1 cellular context compared by ENCODE assay signal in the genomic region with DNA sequence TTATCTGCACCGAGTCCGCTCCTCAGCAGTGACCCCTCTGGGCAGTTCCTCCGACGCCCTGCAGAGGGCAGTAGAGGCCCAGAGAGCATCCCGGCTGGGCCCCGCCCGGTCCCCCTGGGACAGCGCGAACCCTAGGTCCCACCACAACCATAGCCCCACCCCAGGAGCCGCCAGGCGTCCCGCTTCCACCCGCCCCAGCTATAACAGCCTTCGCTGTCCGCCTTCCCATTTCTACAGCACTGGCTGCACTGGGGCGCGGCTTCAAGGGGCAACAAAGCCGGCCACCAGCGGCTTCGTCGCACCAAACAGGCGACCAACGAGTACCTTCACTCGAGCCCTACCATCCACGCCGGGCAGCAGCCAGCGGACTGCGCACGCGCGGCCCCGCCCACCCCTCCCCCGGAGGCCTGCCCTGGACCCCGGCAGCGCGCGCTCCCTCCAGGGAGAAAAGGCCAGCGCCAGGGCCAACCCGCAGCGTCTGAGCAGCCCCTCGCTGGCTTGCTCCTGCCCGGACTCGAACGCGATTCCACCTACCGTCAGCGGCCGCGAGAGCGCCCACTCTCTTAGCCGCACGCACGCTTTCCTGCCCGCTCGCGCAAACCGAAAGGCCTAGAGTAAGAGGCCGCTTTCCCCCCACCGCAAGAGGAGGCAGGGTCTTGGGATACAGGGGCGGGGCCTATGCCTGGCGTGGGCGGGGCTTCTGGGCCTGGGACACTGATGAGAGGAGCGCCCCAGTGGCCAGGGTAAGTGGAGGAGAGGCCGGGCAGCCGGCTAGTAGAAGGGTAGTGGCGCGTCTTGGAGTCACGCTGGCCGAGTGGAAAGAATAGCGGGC.
TF ChIP-seq lines count a peak whose summit lies in the region.

A gene with protein sequence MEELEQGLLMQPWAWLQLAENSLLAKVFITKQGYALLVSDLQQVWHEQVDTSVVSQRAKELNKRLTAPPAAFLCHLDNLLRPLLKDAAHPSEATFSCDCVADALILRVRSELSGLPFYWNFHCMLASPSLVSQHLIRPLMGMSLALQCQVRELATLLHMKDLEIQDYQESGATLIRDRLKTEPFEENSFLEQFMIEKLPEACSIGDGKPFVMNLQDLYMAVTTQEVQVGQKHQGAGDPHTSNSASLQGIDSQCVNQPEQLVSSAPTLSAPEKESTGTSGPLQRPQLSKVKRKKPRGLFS (minus strand): TSS at position 630 of the 832 bp plus-strand sequence. CDS start 2,453 bp downstream, outside the sequence.

TF ChIP-seq in H1, 55 proteins besides CTCF, POLR2A, EP300 and RAD21 (continued from another document):
- TF ChIP-seq CTBP2 (IDR thresholded peaks at IDR 0.05; ENCODE audit: borderline replicate concordance, insufficient read depth, insufficient read length, low read length), result no peak
- TF ChIP-seq, protein P1, sequence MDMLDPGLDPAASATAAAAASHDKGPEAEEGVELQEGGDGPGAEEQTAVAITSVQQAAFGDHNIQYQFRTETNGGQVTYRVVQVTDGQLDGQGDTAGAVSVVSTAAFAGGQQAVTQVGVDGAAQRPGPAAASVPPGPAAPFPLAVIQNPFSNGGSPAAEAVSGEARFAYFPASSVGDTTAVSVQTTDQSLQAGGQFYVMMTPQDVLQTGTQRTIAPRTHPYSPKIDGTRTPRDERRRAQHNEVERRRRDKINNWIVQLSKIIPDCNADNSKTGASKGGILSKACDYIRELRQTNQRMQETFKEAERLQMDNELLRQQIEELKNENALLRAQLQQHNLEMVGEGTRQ (IDR thresholded peaks at IDR 0.05; ENCODE audit: low read length), result no peak
- TF ChIP-seq HDAC2 (IDR thresholded peaks at IDR 0.05; ENCODE audit: borderline replicate concordance in 1 of 2, low read depth in 2 of 2, low read length in 2 of 2), result no peak
- no peak for TF ChIP-seq ZNF274 (IDR thresholded peaks at IDR 0.05; ENCODE audit: borderline replicate concordance, extremely low read depth, low read length)
- TF ChIP-seq SRF (IDR thresholded peaks at IDR 0.05; ENCODE audit: low read depth, low read length), result no peak
- TF ChIP-seq JUND (IDR thresholded peaks at IDR 0.05; ENCODE audit: low read length), result 0 out of 2 replicates have a peak, but pooled peaks have one; percentile 45
- no peak for TF ChIP-seq RFX5 (IDR thresholded peaks at IDR 0.05; ENCODE audit: borderline replicate concordance, low read depth, low read length)
- no peak for TF ChIP-seq GABPA (IDR thresholded peaks at IDR 0.05; ENCODE audit: borderline replicate concordance, insufficient read depth, low read length)
- no peak for TF ChIP-seq POU5F1 (IDR thresholded peaks at IDR 0.05; ENCODE audit: low read depth, low read length)
- no peak for TF ChIP-seq CBX5 (IDR thresholded peaks at IDR 0.05; ENCODE audit: low read depth, low read length)
- TF ChIP-seq KDM4A (IDR thresholded peaks at IDR 0.05; ENCODE audit: low read depth, low read length, severe bottlenecking), result peak; percentile 94
- TF ChIP-seq CEBPB (IDR thresholded peaks at IDR 0.05; ENCODE audit: low read depth, low read length), result no peak
- TF ChIP-seq SUZ12 (IDR thresholded peaks at IDR 0.05; ENCODE audit: low read length), result no peak
- no peak for TF ChIP-seq SP2 (IDR thresholded peaks at IDR 0.05; ENCODE audit: low read length)
- TF ChIP-seq KDM5A (IDR thresholded peaks at IDR 0.05; ENCODE audit: low read length), result no peak
- no peak for TF ChIP-seq TCF12 (IDR thresholded peaks at IDR 0.05; ENCODE audit: low read depth, low read length)
- TF ChIP-seq ASH2L (IDR thresholded peaks at IDR 0.05; ENCODE audit: low read length), result no peak
- peak; percentile 93 for TF ChIP-seq PHF8 (conservative IDR thresholded peaks at IDR 0.05; ENCODE audit: low read depth, low read length)
- TF ChIP-seq RBBP5 (IDR thresholded peaks at IDR 0.05; ENCODE audit: borderline replicate concordance, low read depth, low read length), result no peak; the same call in 1 of the 2 replicates
- TF ChIP-seq, protein P2, sequence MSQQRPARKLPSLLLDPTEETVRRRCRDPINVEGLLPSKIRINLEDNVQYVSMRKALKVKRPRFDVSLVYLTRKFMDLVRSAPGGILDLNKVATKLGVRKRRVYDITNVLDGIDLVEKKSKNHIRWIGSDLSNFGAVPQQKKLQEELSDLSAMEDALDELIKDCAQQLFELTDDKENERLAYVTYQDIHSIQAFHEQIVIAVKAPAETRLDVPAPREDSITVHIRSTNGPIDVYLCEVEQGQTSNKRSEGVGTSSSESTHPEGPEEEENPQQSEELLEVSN (IDR thresholded peaks at IDR 0.05), result no peak
- TF ChIP-seq RXRA (IDR thresholded peaks at IDR 0.05; ENCODE audit: insufficient read depth, low read depth, low read length), result no peak
- 0 out of 2 replicates have a peak, but pooled peaks have one; percentile 45 for TF ChIP-seq CHD2 (IDR thresholded peaks at IDR 0.05; ENCODE audit: low read length)
- peak; percentile 56 for TF ChIP-seq POLR2AphosphoS5 (IDR thresholded peaks at IDR 0.05; ENCODE audit: low read depth, low read length)
- TF ChIP-seq SP4 (IDR thresholded peaks at IDR 0.05; ENCODE audit: low read length), result no peak; the same call in 1 of the 2 replicates
- TF ChIP-seq, protein P3, sequence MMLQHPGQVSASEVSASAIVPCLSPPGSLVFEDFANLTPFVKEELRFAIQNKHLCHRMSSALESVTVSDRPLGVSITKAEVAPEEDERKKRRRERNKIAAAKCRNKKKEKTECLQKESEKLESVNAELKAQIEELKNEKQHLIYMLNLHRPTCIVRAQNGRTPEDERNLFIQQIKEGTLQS (IDR thresholded peaks at IDR 0.05; ENCODE audit: insufficient read depth, low read depth, low read length), result no peak
- no peak for TF ChIP-seq CBX8 (IDR thresholded peaks at IDR 0.05; ENCODE audit: borderline replicate concordance, low read depth, low read length)
- TF ChIP-seq SAP30 (IDR thresholded peaks at IDR 0.05; ENCODE audit: insufficient read depth, insufficient replicate concordance, low read length), result no peak
- no peak for TF ChIP-seq MAFK (IDR thresholded peaks at IDR 0.05; ENCODE audit: low read depth, low read length)
- TF ChIP-seq TAF7 (optimal IDR thresholded peaks at IDR 0.05; ENCODE audit: borderline replicate concordance, low read depth, low read length), result no peak
- TF ChIP-seq TEAD4 (IDR thresholded peaks at IDR 0.05; ENCODE audit: low read depth, low read length), result no peak
- no peak for TF ChIP-seq JUN (IDR thresholded peaks at IDR 0.05; ENCODE audit: low read depth, low read length)
- TF ChIP-seq SP1 (IDR thresholded peaks at IDR 0.05; ENCODE audit: low read depth, low read length), result no peak
- TF ChIP-seq KDM1A (IDR thresholded peaks at IDR 0.05; ENCODE audit: borderline replicate concordance, low read length), result no peak
- no peak for TF ChIP-seq NANOG (IDR thresholded peaks at IDR 0.05; ENCODE audit: insufficient read depth, low read depth, low read length, poor library complexity, severe bottlenecking)
- TF ChIP-seq GTF2F1 (IDR thresholded peaks at IDR 0.05; ENCODE audit: borderline replicate concordance, low read depth, low read length), result no peak
- TF ChIP-seq TBP (IDR thresholded peaks at IDR 0.05; ENCODE audit: low read depth, low read length), result peak; percentile 50; the same call in 1 of the 2 replicates
- peak; percentile 42; the same call in 1 of the 2 replicates for TF ChIP-seq CREB1 (IDR thresholded peaks at IDR 0.05)
- no peak for TF ChIP-seq SIRT6 (IDR thresholded peaks at IDR 0.05; ENCODE audit: low read length)
- TF ChIP-seq, protein P4, sequence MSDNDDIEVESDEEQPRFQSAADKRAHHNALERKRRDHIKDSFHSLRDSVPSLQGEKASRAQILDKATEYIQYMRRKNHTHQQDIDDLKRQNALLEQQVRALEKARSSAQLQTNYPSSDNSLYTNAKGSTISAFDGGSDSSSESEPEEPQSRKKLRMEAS (IDR thresholded peaks at IDR 0.05), result peak; percentile 47
- TF ChIP-seq FOSL1 (IDR thresholded peaks at IDR 0.05; ENCODE audit: insufficient read depth, low read depth, low read length), result no peak
- TF ChIP-seq SIX5 (IDR thresholded peaks at IDR 0.05; ENCODE audit: low read depth, low read length), result no peak
- TF ChIP-seq, protein P5, sequence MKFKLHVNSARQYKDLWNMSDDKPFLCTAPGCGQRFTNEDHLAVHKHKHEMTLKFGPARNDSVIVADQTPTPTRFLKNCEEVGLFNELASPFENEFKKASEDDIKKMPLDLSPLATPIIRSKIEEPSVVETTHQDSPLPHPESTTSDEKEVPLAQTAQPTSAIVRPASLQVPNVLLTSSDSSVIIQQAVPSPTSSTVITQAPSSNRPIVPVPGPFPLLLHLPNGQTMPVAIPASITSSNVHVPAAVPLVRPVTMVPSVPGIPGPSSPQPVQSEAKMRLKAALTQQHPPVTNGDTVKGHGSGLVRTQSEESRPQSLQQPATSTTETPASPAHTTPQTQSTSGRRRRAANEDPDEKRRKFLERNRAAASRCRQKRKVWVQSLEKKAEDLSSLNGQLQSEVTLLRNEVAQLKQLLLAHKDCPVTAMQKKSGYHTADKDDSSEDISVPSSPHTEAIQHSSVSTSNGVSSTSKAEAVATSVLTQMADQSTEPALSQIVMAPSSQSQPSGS (IDR thresholded peaks at IDR 0.05; ENCODE audit: low read length), result no peak
- no peak for TF ChIP-seq RNF2 (IDR thresholded peaks at IDR 0.05; ENCODE audit: borderline replicate concordance, low read depth, low read length, missing control alignments, poor library complexity, severe bottlenecking)
- no peak for TF ChIP-seq CHD1 (IDR thresholded peaks at IDR 0.05; ENCODE audit: low read depth, low read length)
- TF ChIP-seq TAF1 (IDR thresholded peaks at IDR 0.05; ENCODE audit: low read depth, low read length), result peak; percentile 59
- peak in 1 of 2 experiments; percentile 53; a peak in 1 of 4 replicates for TF ChIP-seq SIN3A (conservative IDR thresholded peaks at IDR 0.05 in 1 of 2, IDR thresholded peaks at IDR 0.05 in 1 of 2; ENCODE audit: low read depth in 1 of 2, low read length in 2 of 2)
- TF ChIP-seq, protein P6, sequence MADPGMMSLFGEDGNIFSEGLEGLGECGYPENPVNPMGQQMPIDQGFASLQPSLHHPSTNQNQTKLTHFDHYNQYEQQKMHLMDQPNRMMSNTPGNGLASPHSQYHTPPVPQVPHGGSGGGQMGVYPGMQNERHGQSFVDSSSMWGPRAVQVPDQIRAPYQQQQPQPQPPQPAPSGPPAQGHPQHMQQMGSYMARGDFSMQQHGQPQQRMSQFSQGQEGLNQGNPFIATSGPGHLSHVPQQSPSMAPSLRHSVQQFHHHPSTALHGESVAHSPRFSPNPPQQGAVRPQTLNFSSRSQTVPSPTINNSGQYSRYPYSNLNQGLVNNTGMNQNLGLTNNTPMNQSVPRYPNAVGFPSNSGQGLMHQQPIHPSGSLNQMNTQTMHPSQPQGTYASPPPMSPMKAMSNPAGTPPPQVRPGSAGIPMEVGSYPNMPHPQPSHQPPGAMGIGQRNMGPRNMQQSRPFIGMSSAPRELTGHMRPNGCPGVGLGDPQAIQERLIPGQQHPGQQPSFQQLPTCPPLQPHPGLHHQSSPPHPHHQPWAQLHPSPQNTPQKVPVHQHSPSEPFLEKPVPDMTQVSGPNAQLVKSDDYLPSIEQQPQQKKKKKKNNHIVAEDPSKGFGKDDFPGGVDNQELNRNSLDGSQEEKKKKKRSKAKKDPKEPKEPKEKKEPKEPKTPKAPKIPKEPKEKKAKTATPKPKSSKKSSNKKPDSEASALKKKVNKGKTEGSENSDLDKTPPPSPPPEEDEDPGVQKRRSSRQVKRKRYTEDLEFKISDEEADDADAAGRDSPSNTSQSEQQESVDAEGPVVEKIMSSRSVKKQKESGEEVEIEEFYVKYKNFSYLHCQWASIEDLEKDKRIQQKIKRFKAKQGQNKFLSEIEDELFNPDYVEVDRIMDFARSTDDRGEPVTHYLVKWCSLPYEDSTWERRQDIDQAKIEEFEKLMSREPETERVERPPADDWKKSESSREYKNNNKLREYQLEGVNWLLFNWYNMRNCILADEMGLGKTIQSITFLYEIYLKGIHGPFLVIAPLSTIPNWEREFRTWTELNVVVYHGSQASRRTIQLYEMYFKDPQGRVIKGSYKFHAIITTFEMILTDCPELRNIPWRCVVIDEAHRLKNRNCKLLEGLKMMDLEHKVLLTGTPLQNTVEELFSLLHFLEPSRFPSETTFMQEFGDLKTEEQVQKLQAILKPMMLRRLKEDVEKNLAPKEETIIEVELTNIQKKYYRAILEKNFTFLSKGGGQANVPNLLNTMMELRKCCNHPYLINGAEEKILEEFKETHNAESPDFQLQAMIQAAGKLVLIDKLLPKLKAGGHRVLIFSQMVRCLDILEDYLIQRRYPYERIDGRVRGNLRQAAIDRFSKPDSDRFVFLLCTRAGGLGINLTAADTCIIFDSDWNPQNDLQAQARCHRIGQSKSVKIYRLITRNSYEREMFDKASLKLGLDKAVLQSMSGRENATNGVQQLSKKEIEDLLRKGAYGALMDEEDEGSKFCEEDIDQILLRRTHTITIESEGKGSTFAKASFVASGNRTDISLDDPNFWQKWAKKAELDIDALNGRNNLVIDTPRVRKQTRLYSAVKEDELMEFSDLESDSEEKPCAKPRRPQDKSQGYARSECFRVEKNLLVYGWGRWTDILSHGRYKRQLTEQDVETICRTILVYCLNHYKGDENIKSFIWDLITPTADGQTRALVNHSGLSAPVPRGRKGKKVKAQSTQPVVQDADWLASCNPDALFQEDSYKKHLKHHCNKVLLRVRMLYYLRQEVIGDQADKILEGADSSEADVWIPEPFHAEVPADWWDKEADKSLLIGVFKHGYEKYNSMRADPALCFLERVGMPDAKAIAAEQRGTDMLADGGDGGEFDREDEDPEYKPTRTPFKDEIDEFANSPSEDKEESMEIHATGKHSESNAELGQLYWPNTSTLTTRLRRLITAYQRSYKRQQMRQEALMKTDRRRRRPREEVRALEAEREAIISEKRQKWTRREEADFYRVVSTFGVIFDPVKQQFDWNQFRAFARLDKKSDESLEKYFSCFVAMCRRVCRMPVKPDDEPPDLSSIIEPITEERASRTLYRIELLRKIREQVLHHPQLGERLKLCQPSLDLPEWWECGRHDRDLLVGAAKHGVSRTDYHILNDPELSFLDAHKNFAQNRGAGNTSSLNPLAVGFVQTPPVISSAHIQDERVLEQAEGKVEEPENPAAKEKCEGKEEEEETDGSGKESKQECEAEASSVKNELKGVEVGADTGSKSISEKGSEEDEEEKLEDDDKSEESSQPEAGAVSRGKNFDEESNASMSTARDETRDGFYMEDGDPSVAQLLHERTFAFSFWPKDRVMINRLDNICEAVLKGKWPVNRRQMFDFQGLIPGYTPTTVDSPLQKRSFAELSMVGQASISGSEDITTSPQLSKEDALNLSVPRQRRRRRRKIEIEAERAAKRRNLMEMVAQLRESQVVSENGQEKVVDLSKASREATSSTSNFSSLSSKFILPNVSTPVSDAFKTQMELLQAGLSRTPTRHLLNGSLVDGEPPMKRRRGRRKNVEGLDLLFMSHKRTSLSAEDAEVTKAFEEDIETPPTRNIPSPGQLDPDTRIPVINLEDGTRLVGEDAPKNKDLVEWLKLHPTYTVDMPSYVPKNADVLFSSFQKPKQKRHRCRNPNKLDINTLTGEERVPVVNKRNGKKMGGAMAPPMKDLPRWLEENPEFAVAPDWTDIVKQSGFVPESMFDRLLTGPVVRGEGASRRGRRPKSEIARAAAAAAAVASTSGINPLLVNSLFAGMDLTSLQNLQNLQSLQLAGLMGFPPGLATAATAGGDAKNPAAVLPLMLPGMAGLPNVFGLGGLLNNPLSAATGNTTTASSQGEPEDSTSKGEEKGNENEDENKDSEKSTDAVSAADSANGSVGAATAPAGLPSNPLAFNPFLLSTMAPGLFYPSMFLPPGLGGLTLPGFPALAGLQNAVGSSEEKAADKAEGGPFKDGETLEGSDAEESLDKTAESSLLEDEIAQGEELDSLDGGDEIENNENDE (IDR thresholded peaks at IDR 0.05; ENCODE audit: insufficient replicate concordance, low read length), result no peak
